8 cellular contexts compared by ENCODE assay signal in the genomic region with DNA sequence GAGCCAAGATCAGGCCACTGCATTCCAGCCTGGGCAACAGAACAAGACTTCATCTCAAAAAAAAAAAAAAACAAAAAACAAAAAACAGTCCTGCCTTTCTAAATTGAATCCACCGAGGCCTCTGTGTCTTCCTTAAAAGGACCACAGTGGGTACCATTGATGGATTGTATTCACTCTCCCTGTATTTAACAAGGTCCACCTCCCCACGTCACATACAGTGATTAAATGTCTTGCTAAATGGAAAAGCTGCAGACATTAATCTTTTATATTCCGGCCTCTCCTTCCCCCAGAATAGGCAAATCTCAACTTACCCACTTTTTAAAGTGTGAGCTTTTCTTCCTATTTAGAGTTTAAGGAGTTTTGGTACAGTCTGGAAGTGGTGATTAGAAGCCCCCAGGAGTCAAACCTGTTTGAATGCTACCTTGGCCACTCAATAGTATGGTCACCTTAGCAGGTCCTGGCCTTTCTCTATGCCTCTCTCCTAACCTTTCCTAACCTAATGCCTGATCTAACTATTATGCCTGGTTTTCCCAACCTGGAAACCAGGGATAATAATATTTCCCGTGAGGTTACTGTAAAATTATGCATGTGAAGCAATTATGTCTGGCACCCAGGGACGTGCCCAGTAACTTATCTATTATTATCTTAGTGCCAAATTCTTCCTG. TPM values are rescaled to one million over a fixed set of nuclear protein-coding genes. Genes with fewer than 3 reads are reported as not detected.
DNase-seq lines count a peak whose midpoint lies in the region; ATAC-seq and TF ChIP-seq lines count a peak whose summit lies in the region.

No MANE protein-coding gene starts in this region.

- no peak overlapping the region for H2AK5ac ChIP-seq in neuronal stem cell (ENCODE audit: low read depth, low read length)

- H3F3A ChIP-seq in PC-3 (ENCODE audit: low read length, unreplicated experiment), result no peaks in the 10 kb centered on the region

- no peak overlapping the region for H2BK12ac ChIP-seq in neuronal stem cell (ENCODE audit: low read length)

- ATAC-seq in PC-3, result no peak
- no peak for ATAC-seq in HG03439 (IDR thresholded peaks at IDR 0.05; ENCODE audit: unreplicated experiment)
- ATAC-seq in HG03139 (IDR thresholded peaks at IDR 0.05; ENCODE audit: unreplicated experiment), result no peak

- no peak overlapping the region for H3K4ac ChIP-seq in neuronal stem cell (ENCODE audit: low read length)

- H4K91ac ChIP-seq in neuronal stem cell (ENCODE audit: low read depth, low read length, poor library complexity), result no peak overlapping the region

- H2BK15ac ChIP-seq in neuronal stem cell (ENCODE audit: low read length), result no peak overlapping the region

- H2AFZ ChIP-seq in PC-3 (ENCODE audit: low read length) (no peak overlapping the region), neuronal stem cell (ENCODE audit: low read length) (no peak overlapping the region)

- H3K4me3 ChIP-seq in Caco-2 (ENCODE audit: low read depth, low read length) (no peak overlapping the region), PC-3 (ENCODE audit: low read length) (peak overlapping the region; percentile 81), neuronal stem cell (ENCODE audit: low read length in 2 of 2) (peak overlapping the region in 1 of 2 donors; percentile 68)

- intact Hi-C loops in Caco-2 (cut with micrococcal nuclease; ENCODE audit: unreplicated experiment) (loop anchor here (5.0 kb wide), 1 partner anchor 136 kb away; no protein-coding TSS in a partner anchor), PC-3 (cut with micrococcal nuclease) (loop anchor here (5.0 kb wide), 1 partner anchor 34 kb away; no protein-coding TSS in a partner anchor)

- no CpG with 5 or more reads among the region's 5 CpGs for WGBS in neuronal stem cell (ENCODE audit: extremely low coverage in 2 of 2, insufficient read length in 2 of 2, insufficient replicate concordance in 1 of 2), 2 donors

- H3K27me3 Mint-ChIP-seq in Caco-2 (ENCODE audit: insufficient read depth, unreplicated experiment) (no peaks in the 10 kb centered on the region), progenitor cell of endocrine pancreas (no peaks in the 10 kb centered on the region)

- peaks cover 2% of the 10 kb centered on the region for H3K79me1 ChIP-seq in neuronal stem cell (ENCODE audit: low read depth, low read length)

- H2BK120ac ChIP-seq in neuronal stem cell (ENCODE audit: low read depth, low read length), result no peak overlapping the region

- H3K36me3 ChIP-seq in Caco-2 (ENCODE audit: control insufficient read depth, insufficient read depth, low read length) (no peaks in the 10 kb centered on the region; the same call in none of the 2 replicates), PC-3 (ENCODE audit: low read depth, low read length) (no peaks in the 10 kb centered on the region), neuronal stem cell (replicated peaks in 1 of 2; ENCODE audit: control insufficient read depth in 2 of 2, insufficient read depth in 2 of 2, low read length in 2 of 2) (peaks cover 0 to 24% of the 10 kb centered on the region in 2 donors)

- peaks cover 63% of the 10 kb centered on the region for H4K20me1 ChIP-seq in PC-3 (ENCODE audit: low read length)

- BruUV-seq in Caco-2 (replicated peaks; lab: Mats Ljungman, UMichigan), result no TSS peak
- no TSS peak for BruUV-seq in PC-3 (replicated peaks; lab: Mats Ljungman, UMichigan)

- H3K9me3 ChIP-seq in Caco-2, result no peaks in the 10 kb centered on the region
- no peaks in the 10 kb centered on the region for H3K9me3 ChIP-seq in PC-3 (ENCODE audit: low read length)
- H3K9me3 ChIP-seq in neuronal stem cell (replicated peaks in 1 of 2; ENCODE audit: control insufficient read depth in 2 of 2, insufficient read depth in 1 of 2, low read depth in 1 of 2, low read length in 2 of 2), result peaks cover 0 to 24% of the 10 kb centered on the region in 2 donors

- no peak for TF ChIP-seq CTCF in Caco-2 (IDR thresholded peaks at IDR 0.05; ENCODE audit: insufficient read depth in 1 of 2, low read depth in 1 of 2, low read length in 1 of 2, severe bottlenecking in 1 of 2, unreplicated experiment in 1 of 2)
- TF ChIP-seq CTCF in PC-3 (conservative IDR thresholded peaks at IDR 0.05; ENCODE audit: low read depth, low read length), result no peak
- no peak for TF ChIP-seq CTCF in progenitor cell of endocrine pancreas (IDR thresholded peaks at IDR 0.05; ENCODE audit: unreplicated experiment)

- H3K4me1 Mint-ChIP-seq in Caco-2 (ENCODE audit: low read depth, unreplicated experiment), result peaks cover 13% of the 10 kb centered on the region
- peaks cover 41% of the 10 kb centered on the region for H3K4me1 Mint-ChIP-seq in progenitor cell of endocrine pancreas (ENCODE audit: low read depth)

- peaks cover 56% of the 10 kb centered on the region for H3K36me3 Mint-ChIP-seq in Caco-2 (ENCODE audit: insufficient read depth, unreplicated experiment)
- H3K36me3 Mint-ChIP-seq in progenitor cell of endocrine pancreas (ENCODE audit: insufficient read depth), result peaks cover 20% of the 10 kb centered on the region

- H3K4me3 Mint-ChIP-seq in Caco-2 (ENCODE audit: unreplicated experiment) (peak overlapping the region; percentile 97), progenitor cell of endocrine pancreas (ENCODE audit: low read depth) (peak overlapping the region; percentile 84)

- H3K9me3 Mint-ChIP-seq in Caco-2 (ENCODE audit: unreplicated experiment) (no peaks in the 10 kb centered on the region), progenitor cell of endocrine pancreas (ENCODE audit: low read depth) (peaks cover 4% of the 10 kb centered on the region)

- H3K27me3 ChIP-seq in Caco-2 (replicated peaks; ENCODE audit: control insufficient read depth, insufficient read depth, low read length), result no peaks in the 10 kb centered on the region
- no peaks in the 10 kb centered on the region for H3K27me3 ChIP-seq in PC-3 (ENCODE audit: low read length)
- no peaks in the 10 kb centered on the region for H3K27me3 ChIP-seq in neuronal stem cell (ENCODE audit: control insufficient read depth in 3 of 3, insufficient read depth in 3 of 3, low read depth in 1 of 3, low read length in 3 of 3)

- peaks cover 87% of the 10 kb centered on the region for H3K79me2 ChIP-seq in PC-3 (ENCODE audit: low read length)

- no peaks in the 10 kb centered on the region for H3K9me2 ChIP-seq in PC-3 (replicated peaks; ENCODE audit: low read length)

- H3K14ac ChIP-seq in neuronal stem cell (ENCODE audit: low read length), result no peak overlapping the region

- peak overlapping the region; percentile 22 for H3K27ac Mint-ChIP-seq in Caco-2 (ENCODE audit: unreplicated experiment)
- H3K27ac Mint-ChIP-seq in progenitor cell of endocrine pancreas, result peak overlapping the region; percentile 94

- CTCF ChIA-PET in Caco-2 (lab: Charles Lee) (no interaction called here), PC-3 (lab: Charles Lee) (no interaction called here)

- no peak for DNase-seq in Caco-2
- DNase-seq in PC-3, result no peak
- no peak for DNase-seq in epithelial cell of prostate (ENCODE audit: low read depth, low spot score)
- DNase-seq in progenitor cell of endocrine pancreas (ENCODE audit: low spot score, unreplicated experiment), result no peak
- no peak for DNase-seq in AML-193 (lab: John Stamatoyannopoulos, UW)
- DNase-seq in neuronal stem cell (ENCODE audit: low spot score), result no peak

- no peak overlapping the region for H4K8ac ChIP-seq in neuronal stem cell (ENCODE audit: low read depth, low read length)

- H3K27ac ChIP-seq in PC-3 (ENCODE audit: low read length) (no peak overlapping the region), epithelial cell of prostate (peak overlapping the region; percentile 98), neuronal stem cell (replicated peaks; ENCODE audit: low read length) (no peak overlapping the region)

- no peak overlapping the region for H3K23ac ChIP-seq in neuronal stem cell (ENCODE audit: low read depth, low read length, poor library complexity)

- peak overlapping the region; percentile 87 for H3K4me2 ChIP-seq in PC-3 (ENCODE audit: low read length)
- H3K4me2 ChIP-seq in neuronal stem cell (ENCODE audit: insufficient read depth, low read length, poor library complexity, severe bottlenecking), result no peak overlapping the region

- H3K18ac ChIP-seq in neuronal stem cell (ENCODE audit: low read length), result no peak overlapping the region

- no peak overlapping the region; the same call in 1 of the 2 replicates for H3K9ac ChIP-seq in PC-3 (ENCODE audit: low read length)
- H3K9ac ChIP-seq in neuronal stem cell (ENCODE audit: low read depth, low read length, poor library complexity), result no peak overlapping the region

- POLR2A ChIA-PET in Caco-2 (lab: Charles Lee), result interaction anchor here (1.2 kb wide), 1 partner anchor 50 kb away, joined by 3 read pairs; no protein-coding TSS in a partner anchor
- POLR2A ChIA-PET in PC-3 (lab: Charles Lee; ENCODE audit: unreplicated experiment), result no interaction called here

- peaks cover 40% of the 10 kb centered on the region for H3K4me1 ChIP-seq in Caco-2
- peaks cover 24% of the 10 kb centered on the region for H3K4me1 ChIP-seq in PC-3 (ENCODE audit: insufficient read depth, low read length)
- peaks cover 1 to 12% of the 10 kb centered on the region in 2 donors for H3K4me1 ChIP-seq in neuronal stem cell (ENCODE audit: control insufficient read depth in 2 of 2, insufficient read depth in 1 of 2, low read depth in 1 of 2, low read length in 2 of 2)

- no peak overlapping the region for H2BK5ac ChIP-seq in neuronal stem cell (ENCODE audit: low read length)

RNA-seq across cellular contexts. Expression of a gene that starts 3.3 kb away (rescaled TPM):
- total RNA-seq in Caco-2 (2022) (75.7 and 80.5 TPM in 2 replicates), PC-3 (2014; rRNA removed) (17.3 and 24.2 TPM in 2 replicates), progenitor cell of endocrine pancreas (58.7 and 59.1 TPM in 2 replicates)
- polyA plus RNA-seq in neuronal stem cell (2013, experiment 1 of 2), result 22.7 TPM
- polyA plus RNA-seq in neuronal stem cell (2013, experiment 2 of 2), result 24.5 TPM

RNA-seq across cellular contexts. Expression of a gene that starts 48.7 kb away (rescaled TPM):
- 322 and 332 TPM in 2 replicates for total RNA-seq in Caco-2 (2022)
- 50.3 and 90.2 TPM in 2 replicates for total RNA-seq in PC-3 (2014; rRNA removed)
- total RNA-seq in progenitor cell of endocrine pancreas, result 334 and 339 TPM in 2 replicates
- polyA plus RNA-seq in neuronal stem cell (2013, experiment 1 of 2), result 314 TPM
- 322 TPM for polyA plus RNA-seq in neuronal stem cell (2013, experiment 2 of 2)
